ENCODE assay signal across 1 cellular context in the genomic region with DNA sequence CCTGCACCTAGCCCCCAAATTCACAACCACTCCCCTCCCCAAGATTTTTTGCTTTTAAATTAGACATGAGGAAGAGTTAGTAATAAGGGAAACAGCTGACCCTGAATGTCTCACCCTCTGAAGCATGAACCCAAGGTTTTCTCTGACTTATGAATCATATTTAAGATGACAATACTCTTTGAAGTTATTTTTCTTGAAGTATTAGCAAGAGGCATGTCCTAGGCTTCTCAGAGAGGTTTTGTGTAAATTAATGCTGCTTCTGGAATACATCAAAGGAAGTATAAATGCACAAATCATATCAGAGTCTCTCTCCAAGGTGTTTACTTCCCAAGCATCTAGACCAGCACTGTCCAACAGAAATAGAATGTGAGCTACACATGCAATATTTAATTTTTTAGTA.
TF ChIP-seq lines count a peak whose summit lies in the region.

No MANE protein-coding gene starts in this region.

TF ChIP-seq in HCT116, 20 proteins besides CTCF, POLR2A, EP300 and RAD21 (continued from another document):
- TF ChIP-seq, protein P1, sequence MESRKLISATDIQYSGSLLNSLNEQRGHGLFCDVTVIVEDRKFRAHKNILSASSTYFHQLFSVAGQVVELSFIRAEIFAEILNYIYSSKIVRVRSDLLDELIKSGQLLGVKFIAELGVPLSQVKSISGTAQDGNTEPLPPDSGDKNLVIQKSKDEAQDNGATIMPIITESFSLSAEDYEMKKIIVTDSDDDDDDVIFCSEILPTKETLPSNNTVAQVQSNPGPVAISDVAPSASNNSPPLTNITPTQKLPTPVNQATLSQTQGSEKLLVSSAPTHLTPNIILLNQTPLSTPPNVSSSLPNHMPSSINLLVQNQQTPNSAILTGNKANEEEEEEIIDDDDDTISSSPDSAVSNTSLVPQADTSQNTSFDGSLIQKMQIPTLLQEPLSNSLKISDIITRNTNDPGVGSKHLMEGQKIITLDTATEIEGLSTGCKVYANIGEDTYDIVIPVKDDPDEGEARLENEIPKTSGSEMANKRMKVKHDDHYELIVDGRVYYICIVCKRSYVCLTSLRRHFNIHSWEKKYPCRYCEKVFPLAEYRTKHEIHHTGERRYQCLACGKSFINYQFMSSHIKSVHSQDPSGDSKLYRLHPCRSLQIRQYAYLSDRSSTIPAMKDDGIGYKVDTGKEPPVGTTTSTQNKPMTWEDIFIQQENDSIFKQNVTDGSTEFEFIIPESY (IDR thresholded peaks at IDR 0.05; ENCODE audit: extremely low read depth, insufficient replicate concordance, low read length): no peak
